In the genomic region with DNA sequence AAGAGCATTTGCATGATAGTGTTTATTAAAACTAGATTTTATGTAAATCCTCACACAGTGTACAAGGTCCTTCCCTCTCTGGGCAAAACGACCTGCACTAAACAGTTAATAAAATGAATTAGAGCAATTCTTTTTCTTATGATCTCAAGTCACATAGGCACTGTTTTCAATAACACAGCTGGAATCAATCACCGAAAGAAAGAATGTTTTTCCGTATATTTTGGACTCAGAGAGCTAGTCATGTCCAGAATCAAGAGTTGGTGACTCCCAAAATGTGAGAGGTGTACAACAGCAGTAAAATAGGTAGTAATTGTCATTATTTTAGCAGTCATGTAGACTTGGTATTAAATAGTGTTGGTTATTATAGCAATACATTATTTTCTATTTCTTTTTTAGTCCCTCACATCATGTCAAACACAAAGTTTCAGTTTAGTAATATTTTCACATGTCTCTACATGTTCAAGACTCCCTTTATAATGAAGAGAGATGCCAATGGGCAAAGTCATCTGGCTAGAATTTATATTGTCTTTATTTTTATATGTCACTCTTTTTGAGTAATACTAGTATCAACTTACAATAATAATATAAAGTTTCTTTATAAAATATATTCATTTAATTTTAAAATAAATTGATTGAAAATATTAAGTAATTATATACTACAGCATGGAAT, we compare ENCODE assay signal across 23 cellular contexts.
"Had no signal": no experiment of that assay in that cellular context is flagged by ENCODE, and none has a peak within 500 bp of the region (broad histone marks: within the 10 kb centered on the region; RNA-seq: fewer than 3 reads in every experiment).

No MANE protein-coding gene starts in this region.

- H2AFZ ChIP-seq: neural progenitor cell had no signal

- H3K4me1 ChIP-seq: lower lobe of right lung, sigmoid colon, testis had no signal

- H3K4me2 ChIP-seq: neural progenitor cell, smooth muscle cell had no signal

- H3K9me3 ChIP-seq: lower lobe of right lung, sigmoid colon, testis had no signal

- H3K4me3 ChIP-seq: cardiac muscle cell, lower lobe of right lung, neural progenitor cell, sigmoid colon, smooth muscle cell, testis had no signal

- H3K9ac ChIP-seq: neural progenitor cell had no signal

- DNase-seq: activated B cell treated with CpG ODN at 0.5 μM for 24 hours; activated CD4-positive, alpha-beta T cell treated with anti-CD3 and anti-CD28 coated beads for 36 hours; activated CD4-positive, alpha-beta T cell treated with anti-CD3 and anti-CD28 coated beads, Interleukin-2, amount 50 U/mL, for 4 hours; activated CD8-positive, alpha-beta memory T cell treated with anti-CD3 and anti-CD28 coated beads for 24 hours; activated CD8-positive, alpha-beta memory T cell treated with anti-CD3 and anti-CD28 coated beads, Interleukin-2, amount 50 U/mL, for 4 hours; activated naive CD4-positive, alpha-beta T cell treated with Interleukin-2 at 50 U/mL for 16 hours; activated naive CD8-positive, alpha-beta T cell treated with anti-CD3 and anti-CD28 coated beads, Interleukin-2, amount 10 ng/mL, durations not matched to agents 7 days and 5 days; activated T-cell treated with anti-CD3 and anti-CD28 coated beads, Interleukin-2, amount 50 U/mL, for 24 hours; amygdala; erythroblast; kidney; lower lobe of right lung; naive thymus-derived CD8-positive, alpha-beta T cell; retina; sigmoid colon; stimulated activated CD4-positive, alpha-beta T cell treated with anti-CD3 and anti-CD28 coated beads, Interleukin-15, amount 100 ng/mL, for 24 hours; stimulated activated CD8-positive, alpha-beta memory T cell treated with anti-CD3 and anti-CD28 coated beads, Interleukin-4, amount 100 ng/mL, for 48 hours; stimulated activated naive CD4-positive, alpha-beta T cell; T-helper 9 cell; testis had no signal

- H3K27me3 ChIP-seq: cardiac muscle cell, neural progenitor cell, sigmoid colon, testis had no signal

- H3K36me3 ChIP-seq: cardiac muscle cell, lower lobe of right lung, neural progenitor cell, sigmoid colon had no signal

- H3K27ac ChIP-seq: cardiac muscle cell, lower lobe of right lung, neural progenitor cell, sigmoid colon, testis had no signal
